23 cellular contexts compared by ENCODE assay signal in genomic region chr2:222706616-222707015, GRCh38. TPM values are rescaled to one million over a fixed set of nuclear protein-coding genes. Genes with fewer than 3 reads are reported as not detected.
DNase-seq lines count a peak whose midpoint lies in the region; ATAC-seq, FAIRE-seq and TF ChIP-seq lines count a peak whose summit lies in the region.
"Had no signal": no experiment of that assay in that cellular context is flagged by ENCODE, and none has a peak within 500 bp of the region (broad histone marks: within the 10 kb centered on the region; RNA-seq: fewer than 3 reads in every experiment).

No MANE protein-coding gene starts in this region.

- peak overlapping the region; percentile 57; the same call in 1 of the 2 replicates for H2BK5ac ChIP-seq in H1 (ENCODE audit: low read depth, low read length)

- in situ Hi-C loops in HepG2 (cut with HindIII; ENCODE audit: extremely low pct_ligation_motif_present, low pct_unique_long_range_greater_than_20kb), result loop anchor here (5.0 kb wide), 2 partner anchors 91 to 156 kb away; partner anchors contain the start of gene ACSL3

- no peak for TF ChIP-seq CTCF in HepG2 (CRISPR knock-in tag; IDR thresholded peaks at IDR 0.05)
- no peak for TF ChIP-seq CTCF in right lobe of liver (IDR thresholded peaks at IDR 0.05)
- TF ChIP-seq CTCF in H1 (IDR thresholded peaks at IDR 0.05; ENCODE audit: control extremely low read depth in 1 of 3, insufficient read depth in 1 of 3, low read depth in 1 of 3, low read length in 3 of 3), result no peak

- H3K4me2 ChIP-seq in HepG2 (ENCODE audit: low read depth, low read length) (no peak overlapping the region), H1 (ENCODE audit: insufficient read depth in 1 of 2, low read depth in 2 of 2, low read length in 2 of 2) (no peak overlapping the region)

- no peak overlapping the region for H4K8ac ChIP-seq in H1 (ENCODE audit: extremely low read depth, insufficient read depth, low read length)

- intact Hi-C loops in HepG2 (cut with micrococcal nuclease; ENCODE audit: unreplicated experiment), result loop anchor here (5.0 kb wide), 1 partner anchor 46 kb away; no protein-coding TSS in a partner anchor
- intact Hi-C loops in right lobe of liver (cut with DNase I), result loop anchor here in 1 of 2 donors (10.0 kb wide), 1 partner anchor 198 kb away; no protein-coding TSS in a partner anchor

- no peaks in the 10 kb centered on the region for H3K79me2 ChIP-seq in HepG2 (ENCODE audit: insufficient read depth, low read length)
- no peaks in the 10 kb centered on the region for H3K79me2 ChIP-seq in H1 (ENCODE audit: control insufficient read depth in 1 of 2, insufficient read depth in 2 of 2, low read length in 2 of 2)

- no peak overlapping the region for H4K5ac ChIP-seq in H1 (ENCODE audit: insufficient read length, low read depth, low read length)

- no peak overlapping the region for H4K91ac ChIP-seq in H1 (replicated peaks; ENCODE audit: insufficient read length, low read length)

- CTCF ChIA-PET in HepG2 (lab: Yijun Ruan, JAX; ENCODE audit: low intra/inter-chr PET ratio, low total read pairs) (no interaction called here), H1 (lab: Charles Lee; ENCODE audit: partially characterized antibody) (interaction anchor here (0.6 to 12.1 kb wide), 15 partner anchors 12 to 253 kb away, joined by 3 to 124 read pairs (median 5); partner anchors contain the start of gene MOGAT1)

- no peak overlapping the region for H3K23ac ChIP-seq in H1 (ENCODE audit: insufficient read length)

- DNase-seq in HepG2 (ENCODE audit: low spot score) (no peak), right lobe of liver (no peak), NCI-H526 treated with DMSO at 0.1 percent for 48 hours (lab: John Stamatoyannopoulos, UW) (peak; percentile 86), H1 (ENCODE audit: low read depth in 1 of 2, low spot score in 2 of 2) (no peak), NCI-H345 treated with DMSO at 0.1 percent for 48 hours (lab: John Stamatoyannopoulos, UW; ENCODE audit: unreplicated experiment) (no peak), activated T-cell treated with anti-CD3 and anti-CD28 coated beads for 4 hours (no peak), CD1c-positive myeloid dendritic cell (ENCODE audit: extremely low spot score) (no peak)
- DNase-seq in stimulated activated CD4-positive, alpha-beta T cell treated with anti-CD3 and anti-CD28 coated beads, Interleukin-2, amount 100 ng/mL, for 24 hours, result no peak
- DNase-seq: AML-193; CD4-positive, alpha-beta T cell; DMS79 treated with DMSO at 0.1 percent for 48 hours; GF-D8; KG1; MG63; NCI-H1105; NCI-H1694 treated with DMSO at 0.1 percent for 48 hours; NCI-H446; SHP77 treated with DMSO at 0.1 percent for 48 hours had no signal

- H2BK12ac ChIP-seq in H1 (ENCODE audit: low read depth, low read length), result no peak overlapping the region

- H3K14ac ChIP-seq in H1 (ENCODE audit: insufficient read length), result no peak overlapping the region

- no peaks in the 10 kb centered on the region; the same call in 1 of the 2 replicates for H3K23me2 ChIP-seq in H1 (ENCODE audit: low read depth, low read length)

- ATAC-seq in HepG2, result no peak
- no peak for ATAC-seq in right lobe of liver

- no peaks in the 10 kb centered on the region for H3K9me3 ChIP-seq in HepG2 (ENCODE audit: low read length)
- H3K9me3 ChIP-seq in right lobe of liver, result no peaks in the 10 kb centered on the region
- H3K9me3 ChIP-seq in H1 (ENCODE audit: insufficient read depth in 2 of 2, low read depth in 1 of 2, low read length in 1 of 2), result 0 out of 4 replicates have a peak, but pooled peaks cover 0 to 4% of the 10 kb centered on the region in 2 experiments
- H3K9me3 ChIP-seq: MG63 had no signal

- 93% methylated on average over 3 of the region's 3 CpGs for WGBS in HepG2 (ENCODE audit: low lambda C conversion rate)
- 87% methylated on average over 3 of the region's 3 CpGs for WGBS in right lobe of liver (ENCODE audit: insufficient coverage, low coverage, low lambda C conversion rate, missing lambda C conversion rate)
- 70% methylated on average over 3 of the region's 3 CpGs; no CpG with 5 or more reads in 1 of the 2 experiments for WGBS in H1 (ENCODE audit: extremely low coverage in 1 of 2, insufficient coverage in 1 of 2, insufficient read length in 1 of 2, insufficient replicate concordance in 2 of 2, low coverage in 1 of 2, low lambda C conversion rate in 2 of 2, missing lambda C conversion rate in 1 of 2), 2 experiments

- H3K4me1 ChIP-seq in HepG2 (ENCODE audit: insufficient read depth, low read length) (peaks cover 51% of the 10 kb centered on the region), right lobe of liver (no peaks in the 10 kb centered on the region), H1 (replicated peaks in 1 of 4; ENCODE audit: control insufficient read depth in 3 of 4, insufficient read depth in 4 of 4, low read length in 3 of 4) (peaks cover 0 to 6% (median 0%) of the 10 kb centered on the region in 4 experiments; a peak in 3 of 7 replicates)

- H3K27ac ChIP-seq in HepG2 (ENCODE audit: extremely low read length, insufficient read depth, low read length), result no peak overlapping the region
- no peak overlapping the region for H3K27ac ChIP-seq in right lobe of liver
- no peak overlapping the region for H3K27ac ChIP-seq in H1 (ENCODE audit: low read depth, low read length)

- no peak overlapping the region for H2AK5ac ChIP-seq in H1 (ENCODE audit: low read depth, low read length)

- H2AFZ ChIP-seq in HepG2 (ENCODE audit: low read length) (no peak overlapping the region), H1 (ENCODE audit: low read length) (no peak overlapping the region)

- H2BK15ac ChIP-seq in H1 (ENCODE audit: low read length), result no peak overlapping the region

- H3K9ac ChIP-seq in HepG2 (ENCODE audit: insufficient read depth, low read depth, low read length), result no peak overlapping the region
- H3K9ac ChIP-seq in H1 (replicated peaks in 1 of 4; ENCODE audit: extremely low read depth in 1 of 4, low read depth in 3 of 4, low read length in 3 of 4), result no peak overlapping the region

- TF ChIP-seq EP300 in HepG2 (IDR thresholded peaks at IDR 0.05; ENCODE audit: low read depth in 2 of 2, low read length in 2 of 2) (no peak), HepG2 (CRISPR knock-in tag; IDR thresholded peaks at IDR 0.05; ENCODE audit: borderline replicate concordance) (no peak), H1 (IDR thresholded peaks at IDR 0.05; ENCODE audit: borderline replicate concordance in 1 of 2, low read depth in 2 of 2, low read length in 2 of 2) (no peak)

- H2BK120ac ChIP-seq in H1 (replicated peaks; ENCODE audit: low read depth, low read length), result no peak overlapping the region

- no TSS peak for BruUV-seq in HepG2 (replicated peaks; lab: Mats Ljungman, UMichigan)

- TF ChIP-seq POLR2A in HepG2 (IDR thresholded peaks at IDR 0.05; ENCODE audit: insufficient read depth in 1 of 2, low read depth in 2 of 2, low read length in 2 of 2) (no peak), right lobe of liver (IDR thresholded peaks at IDR 0.05) (no peak), H1 (IDR thresholded peaks at IDR 0.05; ENCODE audit: control extremely low read depth in 1 of 2, low read depth in 2 of 2, low read length in 2 of 2) (no peak)

- H3K36me3 ChIP-seq in HepG2 (replicated peaks in 1 of 2; ENCODE audit: control insufficient read depth in 1 of 2, insufficient read depth in 2 of 2, low read length in 2 of 2) (no peaks in the 10 kb centered on the region), right lobe of liver (no peaks in the 10 kb centered on the region), H1 (ENCODE audit: control insufficient read depth in 2 of 4, insufficient read depth in 4 of 4, low read length in 3 of 4) (no peaks in the 10 kb centered on the region)
- H3K36me3 ChIP-seq: MG63 had no signal

- H2BK20ac ChIP-seq in H1 (ENCODE audit: low read length), result no peak overlapping the region

- no peak overlapping the region for H3K56ac ChIP-seq in H1 (replicated peaks; ENCODE audit: insufficient read length, low read depth, low read length)

- no peak for FAIRE-seq in HepG2 (lab: Jason Lieb, UNC)
- no peak for FAIRE-seq in H1 (lab: Jason Lieb, UNC)
- FAIRE-seq: A204.1, D721Med, H54, RCC 7860 had no signal

- H4K20me1 ChIP-seq in HepG2 (ENCODE audit: insufficient read depth, low read length) (no peaks in the 10 kb centered on the region), H1 (replicated peaks in 1 of 2; ENCODE audit: control insufficient read depth in 1 of 2, insufficient read depth in 2 of 2, low read length in 2 of 2) (no peaks in the 10 kb centered on the region)

- TF ChIP-seq RAD21 in HepG2 (CRISPR knock-in tag; IDR thresholded peaks at IDR 0.05) (no peak), H1 (IDR thresholded peaks at IDR 0.05 in 1 of 2, conservative IDR thresholded peaks at IDR 0.05 in 1 of 2; ENCODE audit: low read depth in 2 of 2, low read length in 2 of 2) (no peak)

- no peak overlapping the region for H3K4ac ChIP-seq in H1 (replicated peaks; ENCODE audit: insufficient read length, low read depth, low read length)

- no peaks in the 10 kb centered on the region for H3K27me3 ChIP-seq in HepG2 (ENCODE audit: control insufficient read depth in 1 of 2, insufficient read depth in 2 of 2, low read length in 2 of 2)
- H3K27me3 ChIP-seq in right lobe of liver, result no peaks in the 10 kb centered on the region
- no peaks in the 10 kb centered on the region for H3K27me3 ChIP-seq in H1 (replicated peaks in 1 of 4; ENCODE audit: control insufficient read depth in 3 of 4, extremely low read depth in 1 of 4, insufficient read depth in 3 of 4, low read length in 3 of 4)
- H3K27me3 ChIP-seq: MG63 had no signal

- POLR2A ChIA-PET in HepG2 (lab: Yijun Ruan, JAX), result interaction anchor here (1.0 to 3.5 kb wide), 6 partner anchors 16 to 201 kb away, joined by 3 to 44 read pairs (median 6); no protein-coding TSS in a partner anchor
- POLR2A ChIA-PET in H1 (lab: Charles Lee; ENCODE audit: partially characterized antibody), result no interaction called here

- H3K18ac ChIP-seq in H1 (ENCODE audit: extremely low read depth, low read length), result no peak overlapping the region

- H3K4me3 ChIP-seq in HepG2 (replicated peaks in 1 of 3; ENCODE audit: insufficient read depth in 1 of 3, low read depth in 2 of 3, low read length in 3 of 3) (no peak overlapping the region), right lobe of liver (no peak overlapping the region), H1 (ENCODE audit: extremely low read depth in 1 of 4, insufficient read depth in 2 of 4, low read depth in 3 of 4, low read length in 4 of 4) (no peak overlapping the region)
- H3K4me3 ChIP-seq: MG63 had no signal

- H3K79me1 ChIP-seq in H1 (ENCODE audit: low read depth, low read length), result no peaks in the 10 kb centered on the region

RNA-seq across cellular contexts. Expression of gene MOGAT1, which starts 35.2 kb away (rescaled TPM):
- 1.3 and 4.3 TPM in 2 replicates for total RNA-seq in HepG2 (2016; rRNA removed; fragmentation: Illumina TruSeq; extraction: Trizol)
- 0.61 and 1.2 TPM in 2 replicates for total RNA-seq in HepG2 (2016; cell fraction: cytosol; rRNA removed; fragmentation: Illumina TruSeq; extraction: Trizol; ENCODE audit: low read depth)
- 1.2 and 3.9 TPM in 2 replicates for total RNA-seq in HepG2 (2016; cell fraction: insoluble cytoplasmic fraction; rRNA removed; fragmentation: Illumina TruSeq; extraction: Trizol)
- 0.93 and 1.2 TPM in 2 replicates for total RNA-seq in HepG2 (2016; cell fraction: membrane; rRNA removed; fragmentation: Illumina TruSeq; extraction: Trizol)
- total RNA-seq in HepG2 (2016; cell fraction: nucleus; rRNA removed; fragmentation: Illumina TruSeq; extraction: Trizol), result 8.0 TPM in 2 replicates
- 0.81 and 0.98 TPM in 2 replicates for polyA plus RNA-seq in HepG2 (2011; rRNA removed)
- polyA plus RNA-seq in HepG2 (2011; cell fraction: cytosol; rRNA removed), result 0.25 and 0.38 TPM in 2 replicates
- polyA plus RNA-seq in HepG2 (2011; cell fraction: nucleus; rRNA removed), result 1.4 and 1.8 TPM in 2 replicates
- 0.36 and 0.47 TPM in 2 replicates for polyA plus RNA-seq in HepG2 (2012)
- polyA plus RNA-seq in HepG2 (2016; cell fraction: cytosol; fragmentation: Illumina TruSeq; extraction: Trizol; ENCODE audit: low read depth), result 0.59 and 0.72 TPM in 2 replicates
- 0.46 and 0.64 TPM in 2 replicates for polyA plus RNA-seq in HepG2 (2016; cell fraction: insoluble cytoplasmic fraction; fragmentation: Illumina TruSeq; extraction: Trizol; ENCODE audit: low read depth)
- polyA plus RNA-seq in HepG2 (2016; cell fraction: membrane; fragmentation: Illumina TruSeq; extraction: Trizol; ENCODE audit: low read depth), result 0.55 and 0.64 TPM in 2 replicates
- 4.3 and 5.0 TPM in 2 replicates for polyA plus RNA-seq in HepG2 (2016; cell fraction: nucleus; fragmentation: Illumina TruSeq; extraction: Trizol; ENCODE audit: insufficient read depth, low read depth)
- polyA minus RNA-seq in HepG2 (2011; rRNA and poly(A)+ RNA removed; ENCODE audit: low replicate concordance), result 1.3 TPM in 1 of 2 replicates, not detected in the other
- polyA minus RNA-seq in HepG2 (2011; cell fraction: cytosol; rRNA and poly(A)+ RNA removed), result 0.59 and 0.62 TPM in 2 replicates
- polyA minus RNA-seq in HepG2 (2011; cell fraction: nucleus; rRNA and poly(A)+ RNA removed), result 4.2 and 4.4 TPM in 2 replicates
- 1 to 10 TPM in 4 of 6 experiments, under 1 TPM in 2; 0.50 to 8.1 (median 3.4) TPM for total RNA-seq in right lobe of liver
- total RNA-seq in H1 (2021; fragmentation: NEBNext Ultra II Directional; extraction: Animal tissue kit (Norgen Biotek cat#: 25700)), result 0.31 and 0.67 TPM in 2 replicates
- polyA plus RNA-seq in H1 (2011; rRNA removed), result 0.11 TPM in 2 replicates
- polyA plus RNA-seq in H1 (2011; cell fraction: cytosol; rRNA removed), result 0.25 TPM
- not detected for polyA plus RNA-seq in H1 (2011; cell fraction: nucleus; rRNA removed)
- 0.29 to 0.60 TPM (median 0.33 TPM) in 4 replicates for polyA plus RNA-seq in H1 (2012, experiment 1 of 2)
- polyA plus RNA-seq in H1 (2012, experiment 2 of 2), result not detected
- polyA plus RNA-seq in H1 (2013, experiment 1 of 2), result 0.39 TPM
- polyA plus RNA-seq in H1 (2013, experiment 2 of 2), result 0.59 TPM
- polyA minus RNA-seq in H1 (2011; rRNA and poly(A)+ RNA removed), result 0.34 and 0.35 TPM in 2 replicates
- polyA minus RNA-seq in H1 (2011; cell fraction: cytosol; rRNA and poly(A)+ RNA removed), result not detected
- polyA minus RNA-seq in H1 (2011; cell fraction: nucleus; rRNA and poly(A)+ RNA removed), result 1.5 TPM
- total RNA-seq: CD4-positive, alpha-beta T cell; HT1080 had no signal

RNA-seq across cellular contexts. Expression of gene FARSB, which starts 50.7 kb away (rescaled TPM):
- 45.9 and 68.1 TPM in 2 replicates for total RNA-seq in HepG2 (2016; rRNA removed; fragmentation: Illumina TruSeq; extraction: Trizol)
- total RNA-seq in HepG2 (2016; cell fraction: cytosol; rRNA removed; fragmentation: Illumina TruSeq; extraction: Trizol; ENCODE audit: low read depth), result 17.9 and 20.0 TPM in 2 replicates
- 46.3 and 67.7 TPM in 2 replicates for total RNA-seq in HepG2 (2016; cell fraction: insoluble cytoplasmic fraction; rRNA removed; fragmentation: Illumina TruSeq; extraction: Trizol)
- total RNA-seq in HepG2 (2016; cell fraction: membrane; rRNA removed; fragmentation: Illumina TruSeq; extraction: Trizol), result 26.9 and 31.4 TPM in 2 replicates
- 36.7 and 38.1 TPM in 2 replicates for total RNA-seq in HepG2 (2016; cell fraction: nucleus; rRNA removed; fragmentation: Illumina TruSeq; extraction: Trizol)
- 19.2 and 23.3 TPM in 2 replicates for polyA plus RNA-seq in HepG2 (2011; rRNA removed)
- 12.4 and 17.3 TPM in 2 replicates for polyA plus RNA-seq in HepG2 (2011; cell fraction: cytosol; rRNA removed)
- polyA plus RNA-seq in HepG2 (2011; cell fraction: nucleus; rRNA removed), result 7.7 and 8.8 TPM in 2 replicates
- polyA plus RNA-seq in HepG2 (2012), result 28.5 and 35.1 TPM in 2 replicates
- polyA plus RNA-seq in HepG2 (2016; cell fraction: cytosol; fragmentation: Illumina TruSeq; extraction: Trizol; ENCODE audit: low read depth), result 14.9 and 15.4 TPM in 2 replicates
- 84.0 and 86.1 TPM in 2 replicates for polyA plus RNA-seq in HepG2 (2016; cell fraction: insoluble cytoplasmic fraction; fragmentation: Illumina TruSeq; extraction: Trizol; ENCODE audit: low read depth)
- 22.7 and 26.5 TPM in 2 replicates for polyA plus RNA-seq in HepG2 (2016; cell fraction: membrane; fragmentation: Illumina TruSeq; extraction: Trizol; ENCODE audit: low read depth)
- 31.2 and 31.9 TPM in 2 replicates for polyA plus RNA-seq in HepG2 (2016; cell fraction: nucleus; fragmentation: Illumina TruSeq; extraction: Trizol; ENCODE audit: insufficient read depth, low read depth)
- 11.7 and 18.0 TPM in 2 replicates for polyA minus RNA-seq in HepG2 (2011; rRNA and poly(A)+ RNA removed; ENCODE audit: low replicate concordance)
- 13.3 and 13.4 TPM in 2 replicates for polyA minus RNA-seq in HepG2 (2011; cell fraction: cytosol; rRNA and poly(A)+ RNA removed)
- 27.8 and 32.3 TPM in 2 replicates for polyA minus RNA-seq in HepG2 (2011; cell fraction: nucleus; rRNA and poly(A)+ RNA removed)
- 10 to 100 TPM in 2 of 6 experiments, 1 to 10 TPM in 4; 6.2 to 14.2 (median 9.0) TPM for total RNA-seq in right lobe of liver
- total RNA-seq in H1 (2021; fragmentation: NEBNext Ultra II Directional; extraction: Animal tissue kit (Norgen Biotek cat#: 25700)), result 36.1 and 37.9 TPM in 2 replicates
- polyA plus RNA-seq in H1 (2011; rRNA removed), result 13.1 and 21.0 TPM in 2 replicates
- polyA plus RNA-seq in H1 (2011; cell fraction: cytosol; rRNA removed), result 24.8 TPM
- polyA plus RNA-seq in H1 (2011; cell fraction: nucleus; rRNA removed), result 12.1 TPM
- polyA plus RNA-seq in H1 (2012, experiment 1 of 2), result 28.5 to 43.7 TPM (median 29.0 TPM) in 4 replicates
- polyA plus RNA-seq in H1 (2012, experiment 2 of 2), result 5.3 TPM
- polyA plus RNA-seq in H1 (2013, experiment 1 of 2), result 40.4 TPM
- 41.2 TPM for polyA plus RNA-seq in H1 (2013, experiment 2 of 2)
- polyA minus RNA-seq in H1 (2011; rRNA and poly(A)+ RNA removed), result 26.8 and 38.4 TPM in 2 replicates
- polyA minus RNA-seq in H1 (2011; cell fraction: cytosol; rRNA and poly(A)+ RNA removed), result 13.0 TPM
- 27.1 TPM for polyA minus RNA-seq in H1 (2011; cell fraction: nucleus; rRNA and poly(A)+ RNA removed)
